In the genomic region with DNA sequence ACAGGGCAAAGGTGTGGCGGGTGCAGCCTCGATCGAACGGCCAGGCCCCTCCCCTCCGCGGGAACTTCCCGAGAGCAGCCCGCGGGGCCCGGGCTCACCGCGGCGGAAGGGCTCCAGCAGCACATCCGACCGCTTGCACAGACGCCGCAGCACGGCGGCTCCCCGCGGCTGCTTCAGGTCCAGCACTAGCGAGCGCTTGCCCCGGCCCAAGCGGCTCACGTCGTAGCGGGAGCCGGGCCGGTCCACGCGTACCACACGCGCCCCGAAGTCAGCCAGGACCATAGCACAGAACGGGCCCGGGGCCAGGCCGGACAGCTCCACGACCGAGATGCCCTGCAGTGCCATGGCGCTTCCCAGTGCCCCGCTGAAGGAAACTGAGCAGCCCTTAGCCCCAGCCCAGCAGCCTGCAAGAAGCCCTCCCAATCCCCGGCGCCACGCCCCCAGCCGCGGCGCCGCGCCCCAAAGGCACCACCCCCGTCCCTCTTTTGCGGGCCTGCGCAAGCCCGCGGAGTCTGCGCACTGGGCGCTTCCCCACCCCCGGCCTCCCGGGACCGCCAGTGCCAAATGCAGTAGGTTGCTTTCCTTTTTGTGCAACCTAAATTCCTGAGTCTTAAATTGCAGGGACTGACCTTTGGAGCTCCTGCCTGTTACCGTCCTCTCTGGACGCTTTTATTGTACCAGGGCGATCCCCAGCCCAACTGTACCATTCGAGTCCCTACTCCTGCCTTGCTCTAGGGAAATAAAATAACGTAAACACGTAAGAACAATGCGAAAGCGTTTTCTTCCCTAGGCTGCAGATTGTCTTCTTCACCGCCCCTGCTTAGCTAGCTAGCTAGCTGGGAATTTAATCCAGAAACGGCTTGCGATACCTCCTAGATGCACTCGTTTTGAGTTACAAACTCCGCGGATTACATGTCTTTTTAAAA, we compare ENCODE assay signal across 8 cellular contexts. TPM values are rescaled to one million over a fixed set of nuclear protein-coding genes. Genes with fewer than 3 reads are reported as not detected.
DNase-seq lines count a peak whose midpoint lies in the region; ATAC-seq and TF ChIP-seq lines count a peak whose summit lies in the region.

Gene AMACR (minus strand): TSS at position 376 of the 926 bp plus-strand sequence. CDS start 31 bp downstream, at position 345.

- DNase-seq in DMS153 (lab: John Stamatoyannopoulos, UW) (peak; percentile 95), IMR-90 (peak; percentile 88), OCI-LY7 (ENCODE audit: low spot score) (peak; percentile 90), activated T-cell treated with anti-CD3 and anti-CD28 coated beads for 4 hours (peak; percentile 87), epithelial cell of proximal tubule (ENCODE audit: low read depth) (no peak)
- DNase-seq in stimulated activated CD8-positive, alpha-beta memory T cell treated with anti-CD3 and anti-CD28 coated beads, Interleukin-4, amount 100 ng/mL, for 4 hours (ENCODE audit: low read depth in 2 of 2, low spot score in 1 of 2): peak; percentile 65 to 81

- H3K56ac ChIP-seq in IMR-90 (ENCODE audit: extremely low read depth, insufficient read depth, low read length): peak within 1 kb of the TSS; percentile 91

- H3K9ac ChIP-seq in IMR-90 (ENCODE audit: low read depth, low read length): peak within 1 kb of the TSS; percentile 93
- peak within 1 kb of the TSS; percentile 85 to 88 for H3K9ac ChIP-seq in mucosa of rectum (ENCODE audit: low read depth in 1 of 2, low read length in 2 of 2)

- H3K36me3 ChIP-seq in IMR-90 (ENCODE audit: control insufficient read depth, insufficient read depth, low read length) (peaks cover 4% of the 10 kb centered on the region; the same call in 1 of the 2 replicates), OCI-LY7 (ENCODE audit: insufficient read depth, low read length) (no peaks in the 10 kb centered on the region), mucosa of rectum (ENCODE audit: control insufficient read depth in 2 of 2, insufficient read depth in 2 of 2, low read length in 2 of 2) (peaks cover 9 to 16% of the 10 kb centered on the region in 2 donors)

- peak within 1 kb of the TSS; percentile 93 for H2BK5ac ChIP-seq in IMR-90 (ENCODE audit: low read depth, low read length, poor library complexity, severe bottlenecking)

- POLR2A ChIA-PET in IMR-90 (lab: Charles Lee; ENCODE audit: unreplicated experiment) (no interaction called here), OCI-LY7 (lab: Charles Lee) (interaction anchor here (0.6 to 1.5 kb wide), 6 partner anchors 8 to 1533 kb away, joined by 3 to 6 read pairs (median 4); no protein-coding TSS in a partner anchor)

- peak within 1 kb of the TSS; percentile 87 for H2AK9ac ChIP-seq in IMR-90 (replicated peaks; ENCODE audit: low read depth, low read length, poor library complexity)

- dilution Hi-C loops in IMR-90 (cut with HindIII; ENCODE audit: low sequenced_read_pairs, unreplicated experiment): no loop called here

- H4K5ac ChIP-seq in IMR-90 (ENCODE audit: low read depth, low read length): peak within 1 kb of the TSS; percentile 72

- CTCF ChIA-PET in IMR-90 (lab: Yijun Ruan, JAX) (interaction anchor here (0.6 to 1.5 kb wide), 2 partner anchors 20 to 1151 kb away, joined by 3 to 7 read pairs; no protein-coding TSS in a partner anchor), OCI-LY7 (lab: Charles Lee; ENCODE audit: unreplicated experiment) (no interaction called here)

- H3K27ac ChIP-seq in IMR-90 (ENCODE audit: insufficient read depth, low read length): peak within 1 kb of the TSS; percentile 90
- peak within 1 kb of the TSS; percentile 65 for H3K27ac ChIP-seq in OCI-LY7 (ENCODE audit: low read depth, low read length, poor library complexity, severe bottlenecking)
- peak within 1 kb of the TSS; percentile 95 for H3K27ac ChIP-seq in mucosa of rectum (ENCODE audit: low read depth in 2 of 2, low read length in 2 of 2)

- H3K4me2 ChIP-seq in IMR-90 (ENCODE audit: low read depth, low read length) (peak within 1 kb of the TSS; percentile 78), OCI-LY7 (ENCODE audit: low read length) (peak within 1 kb of the TSS; percentile 80)

- intact Hi-C loops in IMR-90 (cut with micrococcal nuclease): no loop called here
- intact Hi-C loops in OCI-LY7 (cut with micrococcal nuclease; ENCODE audit: unreplicated experiment): loop anchor here (10.0 kb wide), 1 partner anchor 563 kb away; the partner anchor contains the start of gene TARS1

- H3K4me1 ChIP-seq in IMR-90 (ENCODE audit: control insufficient read depth, insufficient read depth, low read length) (peaks cover 4% of the 10 kb centered on the region), OCI-LY7 (ENCODE audit: insufficient read depth, low read length, poor library complexity, severe bottlenecking) (peaks cover 19% of the 10 kb centered on the region), mucosa of rectum (ENCODE audit: control insufficient read depth in 2 of 2, insufficient read depth in 2 of 2, low read length in 2 of 2) (peaks cover 20 to 39% of the 10 kb centered on the region in 2 donors)

- no TSS peak for BruUV-seq in IMR-90 (replicated peaks; lab: Mats Ljungman, UMichigan)
- BruUV-seq in OCI-LY7 (replicated peaks; lab: Mats Ljungman, UMichigan): no TSS peak

- peak within 1 kb of the TSS; percentile 91 for H3K23ac ChIP-seq in IMR-90 (ENCODE audit: low read depth, low read length)

- peak within 1 kb of the TSS; percentile 86; the same call in 2 of the 3 replicates for H2BK15ac ChIP-seq in IMR-90 (ENCODE audit: low read depth, low read length)

- H3K27me3 ChIP-seq in IMR-90 (ENCODE audit: control insufficient read depth, insufficient read depth, low read length): no peaks in the 10 kb centered on the region
- H3K27me3 ChIP-seq in mucosa of rectum (ENCODE audit: control insufficient read depth in 2 of 2, insufficient read depth in 2 of 2, low read length in 2 of 2): no peaks in the 10 kb centered on the region

- ATAC-seq in GM21529 (IDR thresholded peaks at IDR 0.05; ENCODE audit: unreplicated experiment) (peak; percentile 92), IMR-90 (ENCODE audit: low read depth) (peak; percentile 95)

- peak within 1 kb of the TSS; percentile 93 for H4K91ac ChIP-seq in IMR-90 (ENCODE audit: insufficient read depth, low read depth, low read length)

- H4K8ac ChIP-seq in IMR-90 (ENCODE audit: low read depth in 2 of 2, low read length in 2 of 2): peak within 1 kb of the TSS; percentile 88 to 93

- peaks cover 4% of the 10 kb centered on the region; the same call in 1 of the 2 replicates for H3K9me1 ChIP-seq in IMR-90 (ENCODE audit: insufficient read depth, low read length)

- H2BK20ac ChIP-seq in IMR-90 (ENCODE audit: low read depth, low read length): peak within 1 kb of the TSS; percentile 58

- in situ Hi-C loops in IMR-90 (cut with MboI; ENCODE audit: low sequenced_read_pairs): no loop called here

- H3K18ac ChIP-seq in IMR-90 (ENCODE audit: low read depth, low read length): peak within 1 kb of the TSS; percentile 83

- WGBS in IMR-90 (ENCODE audit: extremely low coverage in 2 of 2, insufficient read length in 1 of 2), 2 experiments: 0% methylated on average over 9 of the region's 74 CpGs; no CpG with 5 or more reads in 1 of the 2 experiments

- H2AFZ ChIP-seq in IMR-90 (replicated peaks; ENCODE audit: low read length, poor library complexity) (peak within 1 kb of the TSS; percentile 93), OCI-LY7 (ENCODE audit: low read length) (peak within 1 kb of the TSS; percentile 93)

- no peaks in the 10 kb centered on the region for H3K9me3 ChIP-seq in IMR-90 (ENCODE audit: control insufficient read depth, insufficient read depth, low read length)
- H3K9me3 ChIP-seq in OCI-LY7 (ENCODE audit: low read length): no peaks in the 10 kb centered on the region
- no peaks in the 10 kb centered on the region for H3K9me3 ChIP-seq in mucosa of rectum (ENCODE audit: control insufficient read depth in 2 of 2, low read length in 2 of 2)

- no peaks in the 10 kb centered on the region for H3K79me2 ChIP-seq in OCI-LY7 (ENCODE audit: insufficient read depth, low read depth, low read length)

- TF ChIP-seq POLR2A in IMR-90 (IDR thresholded peaks at IDR 0.05; ENCODE audit: low read depth, low read length): peak; percentile 60; the same call in 1 of the 2 replicates

- TF ChIP-seq RAD21 in IMR-90 (IDR thresholded peaks at IDR 0.05; ENCODE audit: low read length): no peak; the same call in 1 of the 2 replicates

- H3K14ac ChIP-seq in IMR-90 (replicated peaks; ENCODE audit: low read depth, low read length): peak within 1 kb of the TSS; percentile 91

- H3K9me2 ChIP-seq in OCI-LY7 (ENCODE audit: insufficient read depth, low read length): no peaks in the 10 kb centered on the region

- peak within 1 kb of the TSS; percentile 44 for H2AK5ac ChIP-seq in IMR-90 (ENCODE audit: low read depth, low read length)

- peak within 1 kb of the TSS; percentile 91 for H2BK120ac ChIP-seq in IMR-90 (ENCODE audit: low read depth, low read length)

- H3K4me3 ChIP-seq in IMR-90 (ENCODE audit: insufficient read depth, low read depth, low read length): peak within 1 kb of the TSS; percentile 51
- H3K4me3 ChIP-seq in OCI-LY7 (ENCODE audit: low read depth, low read length, poor library complexity, severe bottlenecking): peak within 1 kb of the TSS; percentile 72
- peak within 1 kb of the TSS; percentile 82 for H3K4me3 ChIP-seq in epithelial cell of proximal tubule (ENCODE audit: low read depth, low read length)
- peak within 1 kb of the TSS; percentile 83 to 92 for H3K4me3 ChIP-seq in mucosa of rectum (ENCODE audit: low read length in 2 of 2)

- H3K4ac ChIP-seq in IMR-90 (ENCODE audit: low read depth, low read length): peak within 1 kb of the TSS; percentile 87

- H3K79me1 ChIP-seq in IMR-90 (ENCODE audit: low read depth in 1 of 2, low read length in 2 of 2): peaks cover 12 to 19% of the 10 kb centered on the region in 2 experiments; a peak in 3 of 4 replicates

- H4K20me1 ChIP-seq in IMR-90 (ENCODE audit: insufficient read depth, low read length): no peaks in the 10 kb centered on the region
- no peaks in the 10 kb centered on the region for H4K20me1 ChIP-seq in OCI-LY7 (ENCODE audit: insufficient read depth, low read length)

- no peak; the same call in 1 of the 2 replicates for TF ChIP-seq CTCF in IMR-90 (conservative IDR thresholded peaks at IDR 0.05; ENCODE audit: low read depth, low read length)
- 0 out of 2 replicates have a peak, but pooled peaks have one; percentile 31 for TF ChIP-seq CTCF in OCI-LY7 (conservative IDR thresholded peaks at IDR 0.05; ENCODE audit: low read length)
- no peak for TF ChIP-seq CTCF in epithelial cell of proximal tubule (conservative IDR thresholded peaks at IDR 0.05; ENCODE audit: low read depth, low read length)

TF ChIP-seq in IMR-90, 13 proteins besides CTCF, POLR2A, EP300 and RAD21 (continues in another document):
- TF ChIP-seq CHD1 (IDR thresholded peaks at IDR 0.05; ENCODE audit: low read depth, low read length): no peak

RNA-seq across cellular contexts. Expression of gene AMACR, which starts in this region (rescaled TPM):
- 10.0 and 12.9 TPM in 2 replicates for total RNA-seq in IMR-90 (2012; rRNA removed)
- polyA plus RNA-seq in IMR-90 (2012; rRNA removed): 7.3 and 8.2 TPM in 2 replicates
- polyA plus RNA-seq in IMR-90 (2012; cell fraction: cytosol; rRNA removed): 4.1 and 4.5 TPM in 2 replicates
- polyA plus RNA-seq in IMR-90 (2012; cell fraction: nucleus; rRNA removed; ENCODE audit: low replicate concordance): 2.1 and 3.5 TPM in 2 replicates
- 4.1 and 4.5 TPM in 2 replicates for total RNA-seq in OCI-LY7 (2014; rRNA removed; shearing (Covaris generic))
- total RNA-seq in OCI-LY7 (2022): 4.3 and 5.0 TPM in 2 replicates
- total RNA-seq in epithelial cell of proximal tubule: 5.4 and 6.4 TPM in 2 replicates
